In genomic region chr7:150629347-150629746, GRCh38 we compare ENCODE assay signal across 14 cellular contexts. TPM values are rescaled to one million over a fixed set of nuclear protein-coding genes. Genes with fewer than 3 reads are reported as not detected.
DNase-seq lines count a peak whose midpoint lies in the region; ATAC-seq, FAIRE-seq and TF ChIP-seq lines count a peak whose summit lies in the region.
"Had no signal": no experiment of that assay in that cellular context is flagged by ENCODE, and none has a peak within 500 bp of the region (broad histone marks: within the 10 kb centered on the region; RNA-seq: fewer than 3 reads in every experiment).

No MANE protein-coding gene starts in this region.

- H3K4me3 ChIP-seq in liver (ENCODE audit: low read depth in 1 of 3, low read length in 3 of 3) (no peak overlapping the region), HepG2 (replicated peaks in 1 of 3; ENCODE audit: insufficient read depth in 1 of 3, low read depth in 2 of 3, low read length in 3 of 3) (no peak overlapping the region), gastroesophageal sphincter (no peak overlapping the region)
- H3K4me3 ChIP-seq: HAP-1, SJSA1 had no signal

- H4K20me1 ChIP-seq in HepG2 (ENCODE audit: insufficient read depth, low read length) = no peaks in the 10 kb centered on the region

- peaks cover 29 to 65% (median 65%) of the 10 kb centered on the region in 3 donors for H3K36me3 Mint-ChIP-seq in naive thymus-derived CD8-positive, alpha-beta T cell
- H3K36me3 Mint-ChIP-seq: naive B cell had no signal

- no peaks in the 10 kb centered on the region for H3K27me3 Mint-ChIP-seq in naive thymus-derived CD8-positive, alpha-beta T cell
- H3K27me3 Mint-ChIP-seq: naive B cell had no signal

- no peaks in the 10 kb centered on the region for H3K4me1 ChIP-seq in liver (ENCODE audit: control insufficient read depth in 4 of 4, insufficient read depth in 4 of 4, low read length in 3 of 4)
- no peaks in the 10 kb centered on the region; the same call in 1 of the 2 replicates for H3K4me1 ChIP-seq in HepG2 (ENCODE audit: insufficient read depth, low read length)
- no peaks in the 10 kb centered on the region for H3K4me1 ChIP-seq in gastroesophageal sphincter
- H3K4me1 ChIP-seq: HAP-1, SJSA1 had no signal

- 78% methylated on average over 9 of the region's 9 CpGs for WGBS in liver
- 30% methylated on average over 5 of the region's 9 CpGs for WGBS in HepG2 (ENCODE audit: low lambda C conversion rate)
- WGBS in gastroesophageal sphincter (ENCODE audit: low coverage in 1 of 2), 2 donors = 54% methylated on average over 8 of the region's 9 CpGs; no CpG with 5 or more reads in 1 of the 2 donors

- no peak for FAIRE-seq in HepG2 (lab: Jason Lieb, UNC)

- H3K27me3 ChIP-seq in liver (ENCODE audit: control insufficient read depth in 4 of 4, insufficient read depth in 4 of 4, low read length in 3 of 4) (no peaks in the 10 kb centered on the region), HepG2 (ENCODE audit: control insufficient read depth in 1 of 2, insufficient read depth in 2 of 2, low read length in 2 of 2) (peaks cover 0 to 2% of the 10 kb centered on the region in 2 experiments; a peak in 1 of 5 replicates), gastroesophageal sphincter (no peaks in the 10 kb centered on the region)
- H3K27me3 ChIP-seq: SJSA1 had no signal

- H3K4me1 Mint-ChIP-seq in naive thymus-derived CD8-positive, alpha-beta T cell = peaks cover 40 to 85% (median 84%) of the 10 kb centered on the region in 4 donors

- H3K9me3 ChIP-seq in liver (ENCODE audit: control insufficient read depth in 4 of 4, low read length in 3 of 4) (no peaks in the 10 kb centered on the region), HepG2 (ENCODE audit: low read length) (no peaks in the 10 kb centered on the region), gastroesophageal sphincter (no peaks in the 10 kb centered on the region)
- H3K9me3 ChIP-seq: HAP-1, SJSA1 had no signal

- H3K27ac ChIP-seq in liver (ENCODE audit: low read depth in 1 of 2, low read length in 2 of 2) = peak overlapping the region in 1 of 2 donors; percentile 73
- no peak overlapping the region for H3K27ac ChIP-seq in HepG2 (ENCODE audit: extremely low read length, insufficient read depth, low read length)
- peak overlapping the region in 3 of 4 donors; percentile 51 to 68 (median 64) for H3K27ac ChIP-seq in gastroesophageal sphincter
- H3K27ac ChIP-seq: epithelial cell of prostate, SJSA1 had no signal

- no TSS peak for BruUV-seq in HepG2 (replicated peaks; lab: Mats Ljungman, UMichigan)

- no peak for TF ChIP-seq CTCF in liver (IDR thresholded peaks at IDR 0.05; ENCODE audit: low read depth, low read length, missing input control)
- TF ChIP-seq CTCF in HepG2 (CRISPR knock-in tag; IDR thresholded peaks at IDR 0.05) = no peak
- no peak for TF ChIP-seq CTCF in gastroesophageal sphincter (IDR thresholded peaks at IDR 0.05)

- in situ Hi-C loops in HepG2 (cut with HindIII; ENCODE audit: extremely low pct_ligation_motif_present, low pct_unique_long_range_greater_than_20kb) = no loop called here

- H3K9ac ChIP-seq in liver (ENCODE audit: low read depth in 1 of 2, low read length in 2 of 2) = no peak overlapping the region
- no peak overlapping the region for H3K9ac ChIP-seq in HepG2 (ENCODE audit: insufficient read depth, low read depth, low read length)

- peak overlapping the region; percentile 63 to 98 (median 96) for H3K4me3 Mint-ChIP-seq in naive thymus-derived CD8-positive, alpha-beta T cell
- H3K4me3 Mint-ChIP-seq: naive B cell had no signal

- H3K27ac Mint-ChIP-seq in naive thymus-derived CD8-positive, alpha-beta T cell = peak overlapping the region in 9 of 10 donors; percentile 73 to 98 (median 95)
- H3K27ac Mint-ChIP-seq: naive B cell had no signal

- no peak for TF ChIP-seq EP300 in HepG2 (IDR thresholded peaks at IDR 0.05; ENCODE audit: low read depth in 2 of 2, low read length in 2 of 2)
- no peak for TF ChIP-seq EP300 in HepG2 (CRISPR knock-in tag; IDR thresholded peaks at IDR 0.05; ENCODE audit: borderline replicate concordance)
- TF ChIP-seq EP300 in gastroesophageal sphincter (IDR thresholded peaks at IDR 0.05) = no peak

- H3K79me2 ChIP-seq in HepG2 (ENCODE audit: insufficient read depth, low read length) = no peaks in the 10 kb centered on the region

- TF ChIP-seq POLR2A in HepG2 (IDR thresholded peaks at IDR 0.05; ENCODE audit: insufficient read depth in 1 of 2, low read depth in 2 of 2, low read length in 2 of 2) = no peak
- TF ChIP-seq POLR2A in gastroesophageal sphincter (IDR thresholded peaks at IDR 0.05) = no peak

- POLR2A ChIA-PET in HepG2 (lab: Yijun Ruan, JAX) = no interaction called here
- POLR2A ChIA-PET in naive thymus-derived CD8-positive, alpha-beta T cell (lab: Charles Lee) = interaction anchor here (0.7 to 17.7 kb wide), 22 partner anchors 8 to 179 kb away, joined by 3 to 385 read pairs (median 6); partner anchors contain the start of genes GIMAP1, GIMAP2, GIMAP4 and GIMAP7

- DNase-seq in HepG2 (ENCODE audit: low spot score) (no peak), NCI-H146 (lab: John Stamatoyannopoulos, UW) (no peak), T1000 (lab: John Stamatoyannopoulos, UW) (no peak)
- DNase-seq in naive thymus-derived CD8-positive, alpha-beta T cell = no peak
- no peak for DNase-seq in stimulated activated CD4-positive, alpha-beta T cell treated with anti-CD3 and anti-CD28 coated beads, Interleukin-2, amount 100 ng/mL, for 48 hours
- DNase-seq: naive B cell; NCI-H1417 treated with DMSO at 0.1 percent for 48 hours; stimulated activated CD4-positive, alpha-beta T cell treated with anti-CD3 and anti-CD28 coated beads, Interleukin-4, amount 100 ng/mL, for 24 hours had no signal

- intact Hi-C loops in HepG2 (cut with micrococcal nuclease; ENCODE audit: unreplicated experiment) = no loop called here

- H3K4me2 ChIP-seq in HepG2 (ENCODE audit: low read depth, low read length) = no peak overlapping the region

- H2AFZ ChIP-seq in HepG2 (ENCODE audit: low read length) = no peak overlapping the region

- peaks cover 0 to 2% (median 0%) of the 10 kb centered on the region in 4 donors for H3K36me3 ChIP-seq in liver (ENCODE audit: control insufficient read depth in 4 of 4, insufficient read depth in 3 of 4, low read depth in 1 of 4, low read length in 3 of 4)
- H3K36me3 ChIP-seq in HepG2 (replicated peaks in 1 of 2; ENCODE audit: control insufficient read depth in 1 of 2, insufficient read depth in 2 of 2, low read length in 2 of 2) = no peaks in the 10 kb centered on the region
- peaks cover 0 to 12% of the 10 kb centered on the region in 2 donors for H3K36me3 ChIP-seq in gastroesophageal sphincter
- H3K36me3 ChIP-seq: HAP-1, SJSA1 had no signal

- peaks cover 0 to 47% (median 12%) of the 10 kb centered on the region in 9 donors for H3K9me3 Mint-ChIP-seq in naive thymus-derived CD8-positive, alpha-beta T cell

- no peak for ATAC-seq in HepG2
- ATAC-seq in gastroesophageal sphincter = peak; percentile 67
- no peak for ATAC-seq in naive thymus-derived CD8-positive, alpha-beta T cell
- no peak for ATAC-seq in GM18498 (IDR thresholded peaks at IDR 0.05; ENCODE audit: unreplicated experiment)

- CTCF ChIA-PET in HepG2 (lab: Yijun Ruan, JAX; ENCODE audit: low intra/inter-chr PET ratio, low total read pairs) = no interaction called here

- peak in 1 of 2 donors; percentile 23 for TF ChIP-seq RAD21 in liver (IDR thresholded peaks at IDR 0.05)
- TF ChIP-seq RAD21 in HepG2 (CRISPR knock-in tag; IDR thresholded peaks at IDR 0.05) = no peak

RNA-seq across cellular contexts. Expression of gene GIMAP6, which starts 2.8 kb away (rescaled TPM):
- total RNA-seq in liver (10 to 100 TPM; 15.0 to 17.5 TPM), HepG2 (2016; rRNA removed; fragmentation: Illumina TruSeq; extraction: Trizol) (not detected in 2 replicates), gastroesophageal sphincter (10 to 100 TPM; 15.7 to 45.4 (median 34.4) TPM)
- polyA plus RNA-seq in liver (1 to 10 TPM; 2.0 to 8.8 TPM), HepG2 (2011; rRNA removed) (not detected in 2 replicates)
- total RNA-seq in HepG2 (2016; cell fraction: cytosol; rRNA removed; fragmentation: Illumina TruSeq; extraction: Trizol; ENCODE audit: low read depth) = not detected in 2 replicates
- total RNA-seq in HepG2 (2016; cell fraction: insoluble cytoplasmic fraction; rRNA removed; fragmentation: Illumina TruSeq; extraction: Trizol) = not detected in 2 replicates
- total RNA-seq in HepG2 (2016; cell fraction: membrane; rRNA removed; fragmentation: Illumina TruSeq; extraction: Trizol) = not detected in 2 replicates
- not detected in 2 replicates for total RNA-seq in HepG2 (2016; cell fraction: nucleus; rRNA removed; fragmentation: Illumina TruSeq; extraction: Trizol)
- not detected in 2 replicates for polyA plus RNA-seq in HepG2 (2011; cell fraction: cytosol; rRNA removed)
- polyA plus RNA-seq in HepG2 (2011; cell fraction: nucleus; rRNA removed) = not detected in 2 replicates
- not detected in 2 replicates for polyA plus RNA-seq in HepG2 (2012)
- not detected in 2 replicates for polyA plus RNA-seq in HepG2 (2016; cell fraction: cytosol; fragmentation: Illumina TruSeq; extraction: Trizol; ENCODE audit: low read depth)
- polyA plus RNA-seq in HepG2 (2016; cell fraction: insoluble cytoplasmic fraction; fragmentation: Illumina TruSeq; extraction: Trizol; ENCODE audit: low read depth) = not detected in 2 replicates
- not detected in 2 replicates for polyA plus RNA-seq in HepG2 (2016; cell fraction: membrane; fragmentation: Illumina TruSeq; extraction: Trizol; ENCODE audit: low read depth)
- not detected in 2 replicates for polyA plus RNA-seq in HepG2 (2016; cell fraction: nucleus; fragmentation: Illumina TruSeq; extraction: Trizol; ENCODE audit: insufficient read depth, low read depth)
- polyA minus RNA-seq in HepG2 (2011; rRNA and poly(A)+ RNA removed; ENCODE audit: low replicate concordance) = 0.19 TPM in 1 of 2 replicates, not detected in the other
- polyA minus RNA-seq in HepG2 (2011; cell fraction: cytosol; rRNA and poly(A)+ RNA removed) = not detected in 2 replicates
- not detected in 2 replicates for polyA minus RNA-seq in HepG2 (2011; cell fraction: nucleus; rRNA and poly(A)+ RNA removed)
- 100 to 1,000 TPM; 213 to 216 TPM for total RNA-seq in naive thymus-derived CD8-positive, alpha-beta T cell
- polyA plus RNA-seq in naive thymus-derived CD8-positive, alpha-beta T cell = 100 to 1,000 TPM; 115 to 173 (median 121) TPM
- total RNA-seq: SJSA1 had no signal

RNA-seq across cellular contexts. Expression of gene GIMAP2, which starts 56.2 kb away (rescaled TPM):
- 1 to 10 TPM; 6.9 to 9.2 TPM for total RNA-seq in liver
- 1 to 10 TPM; 4.9 to 5.0 TPM for polyA plus RNA-seq in liver
- total RNA-seq in HepG2 (2016; rRNA removed; fragmentation: Illumina TruSeq; extraction: Trizol) = 1.4 and 2.2 TPM in 2 replicates
- 0.81 and 0.97 TPM in 2 replicates for total RNA-seq in HepG2 (2016; cell fraction: cytosol; rRNA removed; fragmentation: Illumina TruSeq; extraction: Trizol; ENCODE audit: low read depth)
- total RNA-seq in HepG2 (2016; cell fraction: insoluble cytoplasmic fraction; rRNA removed; fragmentation: Illumina TruSeq; extraction: Trizol) = 1.7 and 2.1 TPM in 2 replicates
- 1.7 and 2.0 TPM in 2 replicates for total RNA-seq in HepG2 (2016; cell fraction: membrane; rRNA removed; fragmentation: Illumina TruSeq; extraction: Trizol)
- total RNA-seq in HepG2 (2016; cell fraction: nucleus; rRNA removed; fragmentation: Illumina TruSeq; extraction: Trizol) = 0.53 and 1.0 TPM in 2 replicates
- 0.49 and 0.67 TPM in 2 replicates for polyA plus RNA-seq in HepG2 (2011; rRNA removed)
- polyA plus RNA-seq in HepG2 (2011; cell fraction: cytosol; rRNA removed) = 0.44 and 0.49 TPM in 2 replicates
- polyA plus RNA-seq in HepG2 (2011; cell fraction: nucleus; rRNA removed) = 0.14 and 0.31 TPM in 2 replicates
- polyA plus RNA-seq in HepG2 (2012) = 0.43 and 0.71 TPM in 2 replicates
- polyA plus RNA-seq in HepG2 (2016; cell fraction: cytosol; fragmentation: Illumina TruSeq; extraction: Trizol; ENCODE audit: low read depth) = 0.46 and 0.75 TPM in 2 replicates
- polyA plus RNA-seq in HepG2 (2016; cell fraction: insoluble cytoplasmic fraction; fragmentation: Illumina TruSeq; extraction: Trizol; ENCODE audit: low read depth) = 1.3 and 1.6 TPM in 2 replicates
- polyA plus RNA-seq in HepG2 (2016; cell fraction: membrane; fragmentation: Illumina TruSeq; extraction: Trizol; ENCODE audit: low read depth) = 0.71 and 0.74 TPM in 2 replicates
- 1.1 TPM in 2 replicates for polyA plus RNA-seq in HepG2 (2016; cell fraction: nucleus; fragmentation: Illumina TruSeq; extraction: Trizol; ENCODE audit: insufficient read depth, low read depth)
- polyA minus RNA-seq in HepG2 (2011; rRNA and poly(A)+ RNA removed; ENCODE audit: low replicate concordance) = 0.10 and 0.56 TPM in 2 replicates
- not detected in 2 replicates for polyA minus RNA-seq in HepG2 (2011; cell fraction: cytosol; rRNA and poly(A)+ RNA removed)
- polyA minus RNA-seq in HepG2 (2011; cell fraction: nucleus; rRNA and poly(A)+ RNA removed) = 0.25 and 0.26 TPM in 2 replicates
- total RNA-seq in gastroesophageal sphincter = 10 to 100 TPM in 2 of 4 donors, 1 to 10 TPM in 2; 3.3 to 14.9 (median 9.7) TPM
- 100 to 1,000 TPM; 231 to 238 TPM for total RNA-seq in naive thymus-derived CD8-positive, alpha-beta T cell
- 100 to 1,000 TPM in 1 of 3 donors, 10 to 100 TPM in 2; 89.3 to 102 (median 93.8) TPM for polyA plus RNA-seq in naive thymus-derived CD8-positive, alpha-beta T cell

Comparison
In these comparisons a context has a peak if more than half of its experiments do, and no peak if none do; other contexts are left out.
1. RNA of gene GIMAP6, which starts 2.8 kb away (total RNA-seq): 213 to 216 TPM in naive thymus-derived CD8-positive, alpha-beta T cell, 15.7 to 45.4 TPM in gastroesophageal sphincter and 15.0 to 17.5 TPM in liver; not detected in HepG2; every median in the first group is over 10 times any median in the second.
2. RNA of gene GIMAP2, which starts 56.2 kb away (total RNA-seq): 231 to 238 TPM in naive thymus-derived CD8-positive, alpha-beta T cell; 3.3 to 14.9 TPM in gastroesophageal sphincter, 6.9 to 9.2 TPM in liver and 0.53 to 2.2 TPM in HepG2; every median in the first group is over 10 times any median in the second.